In genomic region chr5:177194278-177194677, GRCh38 we compare ENCODE assay signal across 1 cellular context.
TF ChIP-seq lines count a peak whose summit lies in the region.

No MANE protein-coding gene starts in this region.

TF ChIP-seq in WTC11, 78 proteins besides CTCF, POLR2A, EP300 and RAD21 (continued from another document):
- TF ChIP-seq E2F5 (CRISPR knock-in tag; IDR thresholded peaks at IDR 0.05) (no peak), ZNF121 (CRISPR knock-in tag; IDR thresholded peaks at IDR 0.05) (no peak), FOXK1 (CRISPR knock-in tag; IDR thresholded peaks at IDR 0.05) (no peak), ZNF263 (CRISPR knock-in tag; IDR thresholded peaks at IDR 0.05; ENCODE audit: low read depth) (no peak), CREB1 (CRISPR knock-in tag; IDR thresholded peaks at IDR 0.05) (no peak), ATF6 (CRISPR knock-in tag; IDR thresholded peaks at IDR 0.05) (no peak), ZSCAN18 (CRISPR knock-in tag; IDR thresholded peaks at IDR 0.05) (no peak), NFYB (CRISPR knock-in tag; conservative IDR thresholded peaks at IDR 0.05; ENCODE audit: low read depth) (no peak), JAZF1 (CRISPR knock-in tag; IDR thresholded peaks at IDR 0.05) (no peak)
